Comparison of ENCODE assay signal across 17 cellular contexts in the genomic region with DNA sequence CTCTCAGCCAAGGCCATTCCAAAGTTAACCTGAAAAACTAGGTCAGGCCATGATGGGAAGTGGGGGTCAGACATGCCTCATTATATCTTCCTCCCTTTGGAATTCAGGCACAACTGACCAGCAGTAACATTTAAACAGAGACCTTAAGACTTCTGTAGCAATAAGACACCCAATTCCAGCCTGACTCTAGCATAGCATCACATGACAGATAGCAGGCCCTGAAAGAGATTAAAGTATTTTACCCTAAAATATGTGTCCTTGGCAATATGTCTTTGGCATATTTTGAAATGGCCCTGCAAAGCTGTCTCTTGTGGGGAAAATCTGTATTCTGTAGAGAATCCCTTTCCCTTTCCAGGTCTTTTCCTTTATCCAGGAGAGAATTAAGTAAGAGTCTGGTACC. TPM values are rescaled to one million over a fixed set of nuclear protein-coding genes. Genes with fewer than 3 reads are reported as not detected.
"Had no signal": no experiment of that assay in that cellular context is flagged by ENCODE, and none has a peak within 500 bp of the region (broad histone marks: within the 10 kb centered on the region; RNA-seq: fewer than 3 reads in every experiment).

No MANE protein-coding gene starts in this region.

- H3K27ac ChIP-seq: epithelial cell of prostate, gastrocnemius medialis, left ventricle myocardium inferior had no signal

- H3K27me3 ChIP-seq: esophagus muscularis mucosa, gastrocnemius medialis, stomach, upper lobe of left lung had no signal

- H3K4me1 ChIP-seq: gastrocnemius medialis had no signal

- ATAC-seq: effector memory CD8-positive, alpha-beta T cell; gastrocnemius medialis; left cardiac atrium; naive thymus-derived CD8-positive, alpha-beta T cell had no signal

- H3K27ac Mint-ChIP-seq: dendritic cell treated with granulocyte-macrophage colony-stimulating factor and Interleukin-4, amounts not matched to agents 40 ng/mL and 50 ng/mL, for 4 days; effector memory CD8-positive, alpha-beta T cell; naive thymus-derived CD8-positive, alpha-beta T cell had no signal

- DNase-seq: effector memory CD8-positive, alpha-beta T cell; gastrocnemius medialis; kidney; left cardiac atrium; left ventricle myocardium inferior; mammary epithelial cell; naive thymus-derived CD8-positive, alpha-beta T cell; posterior cingulate gyrus; small intestine; stimulated activated CD4-positive, alpha-beta T cell treated with anti-CD3 and anti-CD28 coated beads, Interleukin-12 subunit alpha, Interleukin-12 subunit beta, amount 100 ng/mL, for 4 hours; stimulated activated naive CD4-positive, alpha-beta T cell; stomach; substantia nigra; upper lobe of left lung had no signal

- H3K4me3 Mint-ChIP-seq: dendritic cell treated with granulocyte-macrophage colony-stimulating factor and Interleukin-4, amounts not matched to agents 40 ng/mL and 50 ng/mL, for 4 days; effector memory CD8-positive, alpha-beta T cell; naive thymus-derived CD8-positive, alpha-beta T cell had no signal

- H3K36me3 ChIP-seq: esophagus muscularis mucosa, gastrocnemius medialis, left ventricle myocardium inferior, stomach, upper lobe of left lung had no signal

- FAIRE-seq: kidney, small intestine had no signal

- H3K4me3 ChIP-seq: esophagus muscularis mucosa, gastrocnemius medialis, left ventricle myocardium inferior, stomach, upper lobe of left lung had no signal

RNA-seq across cellular contexts. Expression of gene S1PR3, which starts 34.3 kb away (rescaled TPM):
- total RNA-seq: naive thymus-derived CD8-positive, alpha-beta T cell had no signal
